In genomic region chr21:32613436-32614043, GRCh38 we compare ENCODE assay signal across 8 cellular contexts. TPM values are rescaled to one million over a fixed set of nuclear protein-coding genes. Genes with fewer than 3 reads are reported as not detected.
DNase-seq lines count a peak whose midpoint lies in the region; ATAC-seq and TF ChIP-seq lines count a peak whose summit lies in the region.

No MANE protein-coding gene starts in this region.

- no peaks in the 10 kb centered on the region for H3K9me3 ChIP-seq in left ventricle myocardium inferior (replicated peaks)
- H3K9me3 ChIP-seq in mononuclear cell (ENCODE audit: low read depth, low read length), result no peaks in the 10 kb centered on the region

- H3K4me1 ChIP-seq in left ventricle myocardium inferior, result peaks cover 41% of the 10 kb centered on the region
- peaks cover 21% of the 10 kb centered on the region for H3K4me1 ChIP-seq in mononuclear cell (ENCODE audit: insufficient read depth, low read length)

- H3K27me3 ChIP-seq in left ventricle myocardium inferior (ENCODE audit: low read depth), result no peaks in the 10 kb centered on the region
- H3K27me3 ChIP-seq in brain microvascular endothelial cell (replicated peaks), result no peaks in the 10 kb centered on the region
- H3K27me3 ChIP-seq in mononuclear cell (ENCODE audit: insufficient read depth, low read length), result no peaks in the 10 kb centered on the region

- DNase-seq in left ventricle myocardium inferior (no peak), left ventricle myocardium superior (no peak), brain microvascular endothelial cell (no peak), ureter (ENCODE audit: low spot score) (no peak), HEK293T (ENCODE audit: extremely low spot score) (no peak)

- no peak for TF ChIP-seq CTCF in left ventricle myocardium inferior (IDR thresholded peaks at IDR 0.05; ENCODE audit: borderline replicate concordance)
- no peak for TF ChIP-seq CTCF in brain microvascular endothelial cell (IDR thresholded peaks at IDR 0.05; ENCODE audit: low read depth, low read length, missing control alignments)

- CTCF ChIA-PET in HEK293T (lab: Yijun Ruan, JAX), result no interaction called here

- peaks cover 17% of the 10 kb centered on the region for H3K36me3 ChIP-seq in left ventricle myocardium inferior
- peaks cover 5% of the 10 kb centered on the region for H3K36me3 ChIP-seq in brain microvascular endothelial cell (replicated peaks)

- POLR2A ChIA-PET in HEK293T (lab: Yijun Ruan, JAX), result interaction anchor here (1.5 to 2.5 kb wide), 2 partner anchors 11 to 115 kb away, joined by 6 to 7 read pairs; no protein-coding TSS in a partner anchor

- H3K4me3 ChIP-seq in left ventricle myocardium inferior (peak overlapping the region; percentile 76), brain microvascular endothelial cell (ENCODE audit: low read depth, low read length) (peak overlapping the region; percentile 92), mononuclear cell (ENCODE audit: low read length) (peak overlapping the region; percentile 76)

- in situ Hi-C loops in brain microvascular endothelial cell (cut with HindIII; ENCODE audit: low pct_ligation_motif_present, low sequenced_read_pairs), result no loop called here

- ATAC-seq in left ventricle myocardium superior, result no peak
- no peak for ATAC-seq in HG02798 (IDR thresholded peaks at IDR 0.05; ENCODE audit: poor library complexity, unreplicated experiment)
- no peak for ATAC-seq in GM21825 (IDR thresholded peaks at IDR 0.05; ENCODE audit: unreplicated experiment)

- intact Hi-C loops in left ventricle myocardium inferior (cut with micrococcal nuclease) (no loop called here), left ventricle myocardium superior (cut with micrococcal nuclease) (no loop called here)

- peak overlapping the region; percentile 97 for H3K27ac ChIP-seq in left ventricle myocardium inferior (replicated peaks)
- H3K27ac ChIP-seq in brain microvascular endothelial cell, result peak overlapping the region; percentile 99

TF ChIP-seq in HEK293T, 16 proteins besides CTCF, POLR2A, EP300 and RAD21:
- TF ChIP-seq HDGF (IDR thresholded peaks at IDR 0.05; ENCODE audit: borderline replicate concordance), result no peak
- TF ChIP-seq NFRKB (IDR thresholded peaks at IDR 0.05), result no peak
- no peak for TF ChIP-seq SUZ12 (IDR thresholded peaks at IDR 0.05)
- TF ChIP-seq FOXM1 (IDR thresholded peaks at IDR 0.05; ENCODE audit: borderline replicate concordance), result no peak
- no peak for TF ChIP-seq ELF4 (IDR thresholded peaks at IDR 0.05)
- TF ChIP-seq SP1 (IDR thresholded peaks at IDR 0.05), result no peak
- TF ChIP-seq L3MBTL2 (conservative IDR thresholded peaks at IDR 0.05), result no peak
- no peak for TF ChIP-seq LEF1 (IDR thresholded peaks at IDR 0.05; ENCODE audit: borderline replicate concordance)
- no peak for TF ChIP-seq FOXK2 (IDR thresholded peaks at IDR 0.05)
- no peak for TF ChIP-seq FOXA1 (IDR thresholded peaks at IDR 0.05)

RNA-seq across cellular contexts. Expression of gene CFAP298, which starts 1.4 kb away (rescaled TPM):
- total RNA-seq in left ventricle myocardium inferior (20.2 TPM), left ventricle myocardium superior (22.6 TPM), mononuclear cell (3.3 TPM), ureter (39.6 TPM)

RNA-seq across cellular contexts. Expression of gene TCP10L, which starts 28.2 kb away (rescaled TPM):
- total RNA-seq in left ventricle myocardium inferior (3.0 TPM), left ventricle myocardium superior (2.9 TPM), mononuclear cell (not detected), ureter (0.18 TPM)
